In genomic region chr9:137070906-137071275, GRCh38 we compare ENCODE assay signal across 2 cellular contexts.
TF ChIP-seq lines count a peak whose summit lies in the region.

No MANE protein-coding gene starts in this region.

TF ChIP-seq in HCT116, 20 proteins besides CTCF, POLR2A, EP300 and RAD21:
- TF ChIP-seq FOSL1 (IDR thresholded peaks at IDR 0.05; ENCODE audit: low read depth) (no peak), TCF7L2 (IDR thresholded peaks at IDR 0.05; ENCODE audit: borderline replicate concordance, extremely low read depth, insufficient read depth, insufficient read length) (no peak), JUND (IDR thresholded peaks at IDR 0.05) (no peak)

TF ChIP-seq in H1, 55 proteins besides CTCF, POLR2A, EP300 and RAD21:
- TF ChIP-seq GTF2F1 (IDR thresholded peaks at IDR 0.05; ENCODE audit: borderline replicate concordance, low read depth, low read length) = no peak
- TF ChIP-seq RFX5 (IDR thresholded peaks at IDR 0.05; ENCODE audit: borderline replicate concordance, low read depth, low read length) = no peak
- TF ChIP-seq PHF8 (conservative IDR thresholded peaks at IDR 0.05; ENCODE audit: low read depth, low read length) = no peak
- no peak for TF ChIP-seq SUZ12 (IDR thresholded peaks at IDR 0.05; ENCODE audit: low read length)
- no peak for TF ChIP-seq TBP (IDR thresholded peaks at IDR 0.05; ENCODE audit: low read depth, low read length)
- TF ChIP-seq KDM5A (IDR thresholded peaks at IDR 0.05; ENCODE audit: low read length) = no peak
- no peak for TF ChIP-seq GABPA (IDR thresholded peaks at IDR 0.05; ENCODE audit: borderline replicate concordance, insufficient read depth, low read length)
- TF ChIP-seq TCF12 (IDR thresholded peaks at IDR 0.05; ENCODE audit: low read depth, low read length) = no peak
- TF ChIP-seq CTBP2 (IDR thresholded peaks at IDR 0.05; ENCODE audit: borderline replicate concordance, insufficient read depth, insufficient read length, low read length) = no peak
- no peak for TF ChIP-seq YY1 (IDR thresholded peaks at IDR 0.05; ENCODE audit: low read depth, low read length)
- no peak for TF ChIP-seq CBX8 (IDR thresholded peaks at IDR 0.05; ENCODE audit: borderline replicate concordance, low read depth, low read length)
- no peak for TF ChIP-seq EGR1 (IDR thresholded peaks at IDR 0.05; ENCODE audit: borderline replicate concordance, low read depth, low read length)
- no peak for TF ChIP-seq NRF1 (IDR thresholded peaks at IDR 0.05; ENCODE audit: low read depth, low read length)
- TF ChIP-seq SRF (IDR thresholded peaks at IDR 0.05; ENCODE audit: low read depth, low read length) = no peak
- no peak for TF ChIP-seq CBX5 (IDR thresholded peaks at IDR 0.05; ENCODE audit: low read depth, low read length)
- no peak for TF ChIP-seq TAF1 (IDR thresholded peaks at IDR 0.05; ENCODE audit: low read depth, low read length)
- TF ChIP-seq HDAC2 (IDR thresholded peaks at IDR 0.05; ENCODE audit: borderline replicate concordance in 1 of 2, low read depth in 2 of 2, low read length in 2 of 2) = no peak
- no peak; the same call in 1 of the 2 replicates for TF ChIP-seq BACH1 (IDR thresholded peaks at IDR 0.05; ENCODE audit: low read length)
